Comparison of ENCODE assay signal across 26 cellular contexts in genomic region chr20:9971746-9972145, GRCh38.
A peak's percentile ranks its signal among the peaks of the same experiment; 100 is the strongest.
DNase-seq lines count a peak whose midpoint lies in the region; ATAC-seq, FAIRE-seq and TF ChIP-seq lines count a peak whose summit lies in the region.
"Had no signal": no experiment of that assay in that cellular context is flagged by ENCODE, and none has a peak within 500 bp of the region (broad histone marks: within the 10 kb centered on the region; RNA-seq: fewer than 3 reads in every experiment).

No MANE protein-coding gene starts in this region.

- in situ Hi-C loops in mammary epithelial cell (cut with MboI; ENCODE audit: low sequenced_read_pairs in 2 of 2): loop anchor here in 1 of 2 donors (10.0 kb wide), 2 partner anchors 347 to 453 kb away; no protein-coding TSS in a partner anchor

- no TSS peak for BruUV-seq in mammary epithelial cell (replicated peaks; lab: Mats Ljungman, UMichigan)

- H3K27ac ChIP-seq in mammary epithelial cell (ENCODE audit: insufficient read depth, low read depth, low read length): no peak overlapping the region
- H3K27ac ChIP-seq in breast epithelium: no peak overlapping the region
- no peak overlapping the region for H3K27ac ChIP-seq in keratinocyte (ENCODE audit: control insufficient read depth, insufficient read depth, low read length)
- H3K27ac ChIP-seq: A549; BLaER1 treated with 17β-estradiol and CSF1 and Interleukin-3, amounts not matched to agents 10 nM and 100 nM; GM23248 had no signal

- no peak overlapping the region for H3K4me3 Mint-ChIP-seq in T-cell
- H3K4me3 Mint-ChIP-seq: CD14-positive monocyte; CD4-positive, alpha-beta T cell; CD8-positive, alpha-beta memory T cell had no signal

- H3K9ac ChIP-seq in mammary epithelial cell (ENCODE audit: insufficient read depth, low read length) (no peak overlapping the region), keratinocyte (ENCODE audit: control insufficient read depth, extremely low read depth, insufficient read depth, low read length) (no peak overlapping the region)
- H3K9ac ChIP-seq: BLaER1 treated with 17β-estradiol and CSF1 and Interleukin-3, amounts not matched to agents 10 nM and 100 nM; GM23248 had no signal

- H3K9me3 ChIP-seq in mammary epithelial cell (replicated peaks; ENCODE audit: insufficient read depth, low read length): no peaks in the 10 kb centered on the region
- H3K9me3 ChIP-seq in breast epithelium: no peaks in the 10 kb centered on the region
- H3K9me3 ChIP-seq in keratinocyte (ENCODE audit: control insufficient read depth, low read depth, low read length): no peaks in the 10 kb centered on the region
- H3K9me3 ChIP-seq: A549; BE2C; BLaER1 treated with 17β-estradiol and CSF1 and Interleukin-3, amounts not matched to agents 10 nM and 100 nM had no signal

- H3K27me3 ChIP-seq in mammary epithelial cell (ENCODE audit: insufficient read depth, low read length): no peaks in the 10 kb centered on the region
- no peaks in the 10 kb centered on the region for H3K27me3 ChIP-seq in breast epithelium
- no peaks in the 10 kb centered on the region for H3K27me3 ChIP-seq in keratinocyte (ENCODE audit: control insufficient read depth, extremely low read depth, insufficient read depth, low read length)
- H3K27me3 ChIP-seq: BLaER1 treated with 17β-estradiol and CSF1 and Interleukin-3, amounts not matched to agents 10 nM and 100 nM had no signal

- TF ChIP-seq CTCF in mammary epithelial cell (conservative IDR thresholded peaks at IDR 0.05 in 1 of 2, IDR thresholded peaks at IDR 0.05 in 1 of 2; ENCODE audit: extremely low read depth in 1 of 2, insufficient read depth in 1 of 2, low read depth in 1 of 2, low read length in 2 of 2) (no peak), breast epithelium (IDR thresholded peaks at IDR 0.05) (no peak), epithelial cell of esophagus (IDR thresholded peaks at IDR 0.05; ENCODE audit: insufficient read depth, low read depth, low read length, missing control alignments) (no peak), keratinocyte (optimal IDR thresholded peaks at IDR 0.05 in 1 of 3, IDR thresholded peaks at IDR 0.05 in 1 of 3, conservative IDR thresholded peaks at IDR 0.05 in 1 of 3; ENCODE audit: extremely low read depth in 1 of 3, insufficient read depth in 2 of 3, low read length in 3 of 3) (no peak)

- H3K4me3 ChIP-seq in mammary epithelial cell (replicated peaks in 1 of 3; ENCODE audit: insufficient read depth in 1 of 3, low read depth in 2 of 3, low read length in 3 of 3): no peak overlapping the region
- H3K4me3 ChIP-seq in breast epithelium: no peak overlapping the region
- H3K4me3 ChIP-seq in epithelial cell of esophagus (ENCODE audit: low read length): no peak overlapping the region
- no peak overlapping the region for H3K4me3 ChIP-seq in keratinocyte (ENCODE audit: control insufficient read depth in 2 of 3, extremely low read depth in 1 of 3, insufficient read depth in 2 of 3, low read depth in 1 of 3, low read length in 3 of 3)
- H3K4me3 ChIP-seq: A549; BLaER1 treated with 17β-estradiol and CSF1 and Interleukin-3, amounts not matched to agents 10 nM and 100 nM; GM12878; GM23248 had no signal

- H3K36me3 ChIP-seq in mammary epithelial cell (ENCODE audit: insufficient read depth, low read length) (no peaks in the 10 kb centered on the region), breast epithelium (no peaks in the 10 kb centered on the region), keratinocyte (ENCODE audit: control insufficient read depth in 2 of 2, extremely low read depth in 1 of 2, insufficient read depth in 2 of 2, low read length in 2 of 2) (no peaks in the 10 kb centered on the region)
- H3K36me3 ChIP-seq: BE2C; BLaER1 treated with 17β-estradiol and CSF1 and Interleukin-3, amounts not matched to agents 10 nM and 100 nM had no signal

- H3K4me2 ChIP-seq in mammary epithelial cell (ENCODE audit: insufficient read depth, low read depth, low read length) (peak overlapping the region; percentile 13), keratinocyte (ENCODE audit: control insufficient read depth, extremely low read depth, insufficient read depth, low read depth, low read length) (peak overlapping the region; percentile 51)
- H3K4me2 ChIP-seq: A549; BLaER1 treated with 17β-estradiol and CSF1 and Interleukin-3, amounts not matched to agents 10 nM and 100 nM had no signal

- peak; percentile 33 for DNase-seq in mammary epithelial cell
- DNase-seq in breast epithelium (ENCODE audit: low spot score in 2 of 2): no peak
- DNase-seq in epithelial cell of esophagus (ENCODE audit: low read depth): peak; percentile 67
- no peak for DNase-seq in keratinocyte (ENCODE audit: low read depth, low spot score)
- DNase-seq in activated T-cell treated with anti-CD3 and anti-CD28 coated beads, Interleukin-2, amount 50 U/mL, for 48 hours: no peak
- DNase-seq in T-cell: no peak
- DNase-seq: 8988T; ACHN; AML-193; BE2C; CD4-positive, alpha-beta T cell; CD8-positive, alpha-beta memory T cell; DMS 273 treated with DMSO at 0.1 percent for 48 hours; DMS79; EL; GDM1; GM23248; H7; HCEC 1CT had no signal

- intact Hi-C loops in mammary epithelial cell (cut with micrococcal nuclease) (loop anchor here (5.0 kb wide), 1 partner anchor 564 kb away; no protein-coding TSS in a partner anchor), breast epithelium (cut with DNase I; ENCODE audit: low total_unique reads) (no loop called here)

- H2AFZ ChIP-seq in mammary epithelial cell (ENCODE audit: low read depth, low read length) (peak overlapping the region; percentile 62), keratinocyte (ENCODE audit: control insufficient read depth, low read length) (peak overlapping the region; percentile 69)
- H2AFZ ChIP-seq: GM23248 had no signal

- FAIRE-seq in keratinocyte (lab: Jason Lieb, UNC): peak; percentile 62
- FAIRE-seq: D721Med, GM12878, GM19239, H1 had no signal

- H3K27ac Mint-ChIP-seq in T-cell: no peak overlapping the region
- H3K27ac Mint-ChIP-seq: CD14-positive monocyte; CD4-positive, alpha-beta T cell; CD8-positive, alpha-beta memory T cell had no signal

- no peaks in the 10 kb centered on the region for H3K36me3 Mint-ChIP-seq in T-cell
- H3K36me3 Mint-ChIP-seq: CD14-positive monocyte; CD8-positive, alpha-beta memory T cell had no signal

- POLR2A ChIA-PET in T-cell (lab: Charles Lee): no interaction called here

- CTCF ChIA-PET in mammary epithelial cell (lab: Charles Lee; ENCODE audit: low non-redundant PET): interaction anchor here (0.7 kb wide), 1 partner anchor 119 kb away, joined by 4 read pairs; no protein-coding TSS in a partner anchor
- CTCF ChIA-PET in T-cell (lab: Charles Lee): interaction anchor here in 1 of 2 donors (1.2 kb wide), 1 partner anchor 9 kb away, joined by 4 read pairs; no protein-coding TSS in a partner anchor

- no peak for ATAC-seq in T-cell (replicated peaks in 1 of 4)
- ATAC-seq: A549, GM12878 had no signal

- H3K9me3 Mint-ChIP-seq in T-cell: no peaks in the 10 kb centered on the region
- H3K9me3 Mint-ChIP-seq: CD4-positive, alpha-beta T cell; CD8-positive, alpha-beta memory T cell had no signal

- H3K4me1 ChIP-seq in mammary epithelial cell (ENCODE audit: insufficient read depth, low read length): peaks cover 8% of the 10 kb centered on the region
- no peaks in the 10 kb centered on the region for H3K4me1 ChIP-seq in breast epithelium
- peaks cover 9% of the 10 kb centered on the region for H3K4me1 ChIP-seq in keratinocyte (ENCODE audit: control insufficient read depth, extremely low read depth, insufficient read depth, low read length)
- H3K4me1 ChIP-seq: A549; BE2C; BLaER1 treated with 17β-estradiol and CSF1 and Interleukin-3, amounts not matched to agents 10 nM and 100 nM had no signal

- H4K20me1 ChIP-seq in mammary epithelial cell (ENCODE audit: insufficient read depth, low read length) (no peaks in the 10 kb centered on the region), keratinocyte (ENCODE audit: control insufficient read depth, extremely low read depth, insufficient read depth, low read length) (no peaks in the 10 kb centered on the region)
- H4K20me1 ChIP-seq: BLaER1 treated with 17β-estradiol and CSF1 and Interleukin-3, amounts not matched to agents 10 nM and 100 nM had no signal

- dilution Hi-C loops in mammary epithelial cell (cut with HindIII; ENCODE audit: low sequenced_read_pairs): no loop called here
- dilution Hi-C loops in keratinocyte (cut with MboI; ENCODE audit: extremely low pct_ligation_motif_present, low sequenced_read_pairs): no loop called here

- peaks cover 10 to 12% of the 10 kb centered on the region in 2 donors for H3K27me3 Mint-ChIP-seq in T-cell

- TF ChIP-seq POLR2A in breast epithelium (IDR thresholded peaks at IDR 0.05): no peak

- no peaks in the 10 kb centered on the region for H3K79me2 ChIP-seq in mammary epithelial cell (ENCODE audit: insufficient read depth, low read length)
- no peaks in the 10 kb centered on the region for H3K79me2 ChIP-seq in keratinocyte (ENCODE audit: control insufficient read depth, insufficient read depth, low read length)

- no peaks in the 10 kb centered on the region for H3K9me1 ChIP-seq in keratinocyte (ENCODE audit: control insufficient read depth, extremely low read depth, insufficient read depth, low read length)

- no peaks in the 10 kb centered on the region for H3K4me1 Mint-ChIP-seq in T-cell
- H3K4me1 Mint-ChIP-seq: CD8-positive, alpha-beta memory T cell had no signal

- WGBS in mammary epithelial cell (ENCODE audit: low coverage, missing lambda C conversion rate): 0% methylated on average over 1 of the region's 1 CpG

Comparison
In these comparisons a context has a peak if more than half of its experiments do, and no peak if none do; other contexts are left out.
1. DNase-seq: peak in mammary epithelial cell (single experiment) and epithelial cell of esophagus (single experiment); none in breast epithelium (0 of 2), keratinocyte (single experiment), activated T-cell treated with anti-CD3 and anti-CD28 coated beads, Interleukin-2, amount 50 U/mL, for 48 hours (0 of 2) and T-cell (0 of 34).